In genomic region chr11:30342736-30343166, GRCh38 we compare ENCODE assay signal across 10 cellular contexts. TPM values are rescaled to one million over a fixed set of nuclear protein-coding genes. Genes with fewer than 3 reads are reported as not detected.
DNase-seq lines count a peak whose midpoint lies in the region; ATAC-seq and TF ChIP-seq lines count a peak whose summit lies in the region.
"Had no signal": no experiment of that assay in that cellular context is flagged by ENCODE, and none has a peak within 500 bp of the region (broad histone marks: within the 10 kb centered on the region; RNA-seq: fewer than 3 reads in every experiment).

No MANE protein-coding gene starts in this region.

- DNase-seq in germinal center (ENCODE audit: low spot score) (peak; percentile 61), NCI-H2171 treated with DMSO at 0.1 percent for 48 hours (lab: John Stamatoyannopoulos, UW) (no peak), NCI-H146 (lab: John Stamatoyannopoulos, UW) (no peak), occipital lobe (lab: John Stamatoyannopoulos, UW) (no peak)
- no peak for DNase-seq in activated CD4-positive, alpha-beta T cell treated with anti-CD3 and anti-CD28 coated beads, Interleukin-2, amount 50 U/mL, for 48 hours
- DNase-seq: activated T-cell treated with anti-CD3 and anti-CD28 coated beads, Interleukin-2, amount 50 U/mL, for 48 hours; NCI-H2081 treated with DMSO at 0.1 percent for 48 hours had no signal

- peak; percentile 40 for TF ChIP-seq POLR2A in GM18505 (IDR thresholded peaks at IDR 0.05; ENCODE audit: borderline replicate concordance, extremely low read depth, insufficient read depth, insufficient read length)

- ATAC-seq in GM18505 (IDR thresholded peaks at IDR 0.05; ENCODE audit: unreplicated experiment) = peak; percentile 97
- ATAC-seq in GM21526 (IDR thresholded peaks at IDR 0.05; ENCODE audit: low FRiP score, unreplicated experiment) = peak; percentile 97
- ATAC-seq in HG03442 (IDR thresholded peaks at IDR 0.05; ENCODE audit: unreplicated experiment) = peak; percentile 97

RNA-seq across cellular contexts. Expression of gene ARL14EP, which starts 19.8 kb away (rescaled TPM):
- 68.8 TPM for total RNA-seq in occipital lobe
